In the genomic region with DNA sequence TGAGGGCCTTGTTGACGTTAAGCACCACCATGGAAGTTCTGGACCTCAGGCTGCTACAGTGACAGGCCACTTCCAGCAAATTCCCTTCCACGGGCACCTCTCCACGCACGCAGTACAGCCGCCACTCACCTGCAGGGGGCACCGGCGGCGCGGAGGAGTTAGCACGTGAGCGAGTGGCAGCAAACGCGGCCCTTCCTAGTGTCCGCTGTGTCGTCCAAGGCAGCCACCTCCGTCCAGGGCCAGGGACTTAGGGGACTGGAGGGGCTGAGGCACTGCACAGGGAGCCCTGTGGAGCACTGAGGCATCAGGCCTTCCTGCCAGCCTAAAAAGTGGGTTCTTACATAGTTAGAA, we compare ENCODE assay signal across 11 cellular contexts.
A peak's percentile ranks its signal among the peaks of the same experiment; 100 is the strongest.
DNase-seq lines count a peak whose midpoint lies in the region; ATAC-seq and TF ChIP-seq lines count a peak whose summit lies in the region.
"Had no signal": no experiment of that assay in that cellular context is flagged by ENCODE, and none has a peak within 500 bp of the region (broad histone marks: within the 10 kb centered on the region; RNA-seq: fewer than 3 reads in every experiment).

No MANE protein-coding gene starts in this region.

- H3K4me3 ChIP-seq in SU-DHL-6 (ENCODE audit: insufficient read depth, low read length, poor library complexity, severe bottlenecking): no peak overlapping the region
- no peak overlapping the region for H3K4me3 ChIP-seq in heart right ventricle
- H3K4me3 ChIP-seq: right lobe of liver had no signal

- no peaks in the 10 kb centered on the region for H3K9me3 Mint-ChIP-seq in activated CD4-positive, alpha-beta T cell treated with anti-CD3 and anti-CD28 coated beads, Interleukin-2, amount 10 ng/mL, durations not matched to agents 24 days and 14 days
- H3K9me3 Mint-ChIP-seq in stimulated activated naive B cell treated with anti-CD40 and anti-IgM and Interleukin-4, amounts not matched to agents 10 μg/mL and 1 μg/mL and 100 μg/mL, for 72 hours: no peaks in the 10 kb centered on the region
- H3K9me3 Mint-ChIP-seq: CD4-positive, alpha-beta T cell had no signal

- H2AFZ ChIP-seq in SU-DHL-6 (ENCODE audit: low read depth, low read length, severe bottlenecking): no peak overlapping the region

- TF ChIP-seq CTCF in SU-DHL-6 (IDR thresholded peaks at IDR 0.05; ENCODE audit: insufficient read depth, low read length, poor library complexity, severe bottlenecking): peak; percentile 35
- TF ChIP-seq CTCF in heart right ventricle (IDR thresholded peaks at IDR 0.05): peak in 7 of 9 donors; percentile 38 to 56 (median 46)

- H3K36me3 Mint-ChIP-seq in activated CD4-positive, alpha-beta T cell treated with anti-CD3 and anti-CD28 coated beads, Interleukin-2, amount 10 ng/mL, durations not matched to agents 24 days and 14 days (ENCODE audit: low read depth): peaks cover 8% of the 10 kb centered on the region
- H3K36me3 Mint-ChIP-seq in stimulated activated naive B cell treated with anti-CD40 and anti-IgM and Interleukin-4, amounts not matched to agents 10 μg/mL and 1 μg/mL and 100 μg/mL, for 72 hours: peaks cover 2 to 4% of the 10 kb centered on the region in 2 donors

- no peak overlapping the region for H3K9ac ChIP-seq in SU-DHL-6 (ENCODE audit: low read length)

- H3K36me3 ChIP-seq in SU-DHL-6 (ENCODE audit: low read length) (no peaks in the 10 kb centered on the region), heart right ventricle (peaks cover 0 to 100% (median 53%) of the 10 kb centered on the region in 9 donors)

- H3K4me1 Mint-ChIP-seq in activated CD4-positive, alpha-beta T cell treated with anti-CD3 and anti-CD28 coated beads, Interleukin-2, amount 10 ng/mL, durations not matched to agents 24 days and 14 days: peaks cover 8% of the 10 kb centered on the region
- peaks cover 11 to 18% of the 10 kb centered on the region in 2 donors for H3K4me1 Mint-ChIP-seq in stimulated activated naive B cell treated with anti-CD40 and anti-IgM and Interleukin-4, amounts not matched to agents 10 μg/mL and 1 μg/mL and 100 μg/mL, for 72 hours

- peak; percentile 70 for DNase-seq in activated CD4-positive, alpha-beta T cell treated with anti-CD3 and anti-CD28 coated beads, Interleukin-2, amount 10 ng/mL, durations not matched to agents 24 days and 14 days
- no peak for DNase-seq in activated CD4-positive, alpha-beta T cell treated with anti-CD3 and anti-CD28 coated beads for 1 hour
- peak in 1 of 2 donors; percentile 42 for DNase-seq in heart right ventricle
- DNase-seq in stimulated activated naive B cell treated with anti-CD40 and anti-IgM and Interleukin-4, amounts not matched to agents 10 μg/mL and 1 μg/mL and 100 μg/mL, for 72 hours: no peak
- DNase-seq in occipital lobe (lab: John Stamatoyannopoulos, UW): no peak
- no peak for DNase-seq in NCI-H128 (lab: John Stamatoyannopoulos, UW; ENCODE audit: unreplicated experiment)
- DNase-seq: CD4-positive, alpha-beta T cell; NCI-H2081 treated with DMSO at 0.1 percent for 48 hours; right lobe of liver had no signal

- no peaks in the 10 kb centered on the region for H4K20me1 ChIP-seq in SU-DHL-6 (ENCODE audit: low read depth, low read length)

- no peaks in the 10 kb centered on the region for H3F3A ChIP-seq in SU-DHL-6 (ENCODE audit: insufficient read depth)

- H3K27me3 ChIP-seq in SU-DHL-6 (ENCODE audit: low read length): no peaks in the 10 kb centered on the region
- no peaks in the 10 kb centered on the region for H3K27me3 ChIP-seq in heart right ventricle
- H3K27me3 ChIP-seq: right lobe of liver had no signal

- H3K27ac Mint-ChIP-seq in activated CD4-positive, alpha-beta T cell treated with anti-CD3 and anti-CD28 coated beads, Interleukin-2, amount 10 ng/mL, durations not matched to agents 24 days and 14 days: no peak overlapping the region
- peak overlapping the region; percentile 67 for H3K27ac Mint-ChIP-seq in stimulated activated naive B cell treated with anti-CD40 and anti-IgM and Interleukin-4, amounts not matched to agents 10 μg/mL and 1 μg/mL and 100 μg/mL, for 72 hours
- H3K27ac Mint-ChIP-seq: CD4-positive, alpha-beta T cell had no signal

- intact Hi-C loops in activated CD4-positive, alpha-beta T cell treated with anti-CD3 and anti-CD28 coated beads, Interleukin-2, amount 10 ng/mL, durations not matched to agents 24 days and 14 days (cut with micrococcal nuclease): loop anchor here (2.0 kb wide), 1 partner anchor 26 kb away; no protein-coding TSS in a partner anchor
- intact Hi-C loops in heart right ventricle (cut with DNase I): no loop called here

- 54 to 68% methylated on average over 16 of the region's 16 CpGs for WGBS in heart right ventricle, 2 donors

- H3K27ac ChIP-seq in SU-DHL-6 (ENCODE audit: low read depth, low read length): no peak overlapping the region
- peak overlapping the region in 5 of 10 donors; percentile 8 to 65 (median 51) for H3K27ac ChIP-seq in heart right ventricle
- H3K27ac ChIP-seq: right lobe of liver had no signal

- H3K4me2 ChIP-seq in SU-DHL-6 (ENCODE audit: low read depth, low read length, poor library complexity, severe bottlenecking): no peak overlapping the region

- peak; percentile 16 to 58 (median 45) for ATAC-seq in heart right ventricle
- no peak for ATAC-seq in stimulated activated naive B cell treated with anti-CD40 and anti-IgM and Interleukin-4, amounts not matched to agents 10 μg/mL and 1 μg/mL and 100 μg/mL, for 72 hours (replicated peaks)
- no peak for ATAC-seq in GM18517 (IDR thresholded peaks at IDR 0.05; ENCODE audit: unreplicated experiment)

- H3K9me2 ChIP-seq in SU-DHL-6 (replicated peaks; ENCODE audit: insufficient read depth, low read length): no peaks in the 10 kb centered on the region

- no peaks in the 10 kb centered on the region for H3K79me2 ChIP-seq in SU-DHL-6 (ENCODE audit: insufficient read depth, low read length)

- H3K9me3 ChIP-seq in SU-DHL-6 (ENCODE audit: insufficient read depth, low read length) (no peaks in the 10 kb centered on the region), heart right ventricle (no peaks in the 10 kb centered on the region)
- H3K9me3 ChIP-seq: right lobe of liver had no signal

- H3K4me1 ChIP-seq in heart right ventricle: peaks cover 0 to 72% (median 30%) of the 10 kb centered on the region in 9 donors

- no peak overlapping the region for H3K4me3 Mint-ChIP-seq in activated CD4-positive, alpha-beta T cell treated with anti-CD3 and anti-CD28 coated beads, Interleukin-2, amount 10 ng/mL, durations not matched to agents 24 days and 14 days
- H3K4me3 Mint-ChIP-seq in stimulated activated naive B cell treated with anti-CD40 and anti-IgM and Interleukin-4, amounts not matched to agents 10 μg/mL and 1 μg/mL and 100 μg/mL, for 72 hours: no peak overlapping the region
- H3K4me3 Mint-ChIP-seq: CD4-positive, alpha-beta T cell had no signal

- no peaks in the 10 kb centered on the region for H3K27me3 Mint-ChIP-seq in activated CD4-positive, alpha-beta T cell treated with anti-CD3 and anti-CD28 coated beads, Interleukin-2, amount 10 ng/mL, durations not matched to agents 24 days and 14 days
- no peaks in the 10 kb centered on the region for H3K27me3 Mint-ChIP-seq in stimulated activated naive B cell treated with anti-CD40 and anti-IgM and Interleukin-4, amounts not matched to agents 10 μg/mL and 1 μg/mL and 100 μg/mL, for 72 hours
- H3K27me3 Mint-ChIP-seq: CD4-positive, alpha-beta T cell had no signal

Comparison
In these comparisons a context has a peak if more than half of its experiments do, and no peak if none do; other contexts are left out.
1. ATAC-seq: peak in heart right ventricle (8 of 8); none in stimulated activated naive B cell treated with anti-CD40 and anti-IgM and Interleukin-4, amounts not matched to agents 10 μg/mL and 1 μg/mL and 100 μg/mL, for 72 hours (0 of 2) and GM18517 (single experiment).